7 cellular contexts compared by ENCODE assay signal in the genomic region with DNA sequence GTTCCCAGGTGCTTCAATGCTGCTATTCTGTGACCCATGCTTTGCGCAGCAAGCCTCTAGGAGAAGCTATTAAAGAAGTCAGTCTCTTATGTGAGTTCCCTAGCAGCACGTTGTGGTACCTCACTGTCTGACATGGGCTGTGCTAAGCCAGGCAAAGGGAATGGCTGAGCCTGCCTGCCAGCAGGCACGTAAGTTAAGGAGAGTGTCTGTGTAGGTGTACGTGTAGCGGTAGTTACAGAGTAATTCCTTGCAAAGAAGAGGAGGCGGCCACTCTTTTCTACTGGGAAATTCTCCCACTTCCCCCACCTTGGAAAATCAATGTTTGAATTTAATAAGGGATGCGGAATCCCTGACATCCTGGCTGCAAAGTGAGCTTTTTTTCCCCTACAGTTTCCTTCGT.
"Had no signal": no experiment of that assay in that cellular context is flagged by ENCODE, and none has a peak within 500 bp of the region (broad histone marks: within the 10 kb centered on the region; RNA-seq: fewer than 3 reads in every experiment).

No MANE protein-coding gene starts in this region.

- ATAC-seq: HCT116, K562 had no signal

- DNase-seq: GM23248, GOT3, H7, HFFc6, IMR-90 had no signal
